In the genomic region with DNA sequence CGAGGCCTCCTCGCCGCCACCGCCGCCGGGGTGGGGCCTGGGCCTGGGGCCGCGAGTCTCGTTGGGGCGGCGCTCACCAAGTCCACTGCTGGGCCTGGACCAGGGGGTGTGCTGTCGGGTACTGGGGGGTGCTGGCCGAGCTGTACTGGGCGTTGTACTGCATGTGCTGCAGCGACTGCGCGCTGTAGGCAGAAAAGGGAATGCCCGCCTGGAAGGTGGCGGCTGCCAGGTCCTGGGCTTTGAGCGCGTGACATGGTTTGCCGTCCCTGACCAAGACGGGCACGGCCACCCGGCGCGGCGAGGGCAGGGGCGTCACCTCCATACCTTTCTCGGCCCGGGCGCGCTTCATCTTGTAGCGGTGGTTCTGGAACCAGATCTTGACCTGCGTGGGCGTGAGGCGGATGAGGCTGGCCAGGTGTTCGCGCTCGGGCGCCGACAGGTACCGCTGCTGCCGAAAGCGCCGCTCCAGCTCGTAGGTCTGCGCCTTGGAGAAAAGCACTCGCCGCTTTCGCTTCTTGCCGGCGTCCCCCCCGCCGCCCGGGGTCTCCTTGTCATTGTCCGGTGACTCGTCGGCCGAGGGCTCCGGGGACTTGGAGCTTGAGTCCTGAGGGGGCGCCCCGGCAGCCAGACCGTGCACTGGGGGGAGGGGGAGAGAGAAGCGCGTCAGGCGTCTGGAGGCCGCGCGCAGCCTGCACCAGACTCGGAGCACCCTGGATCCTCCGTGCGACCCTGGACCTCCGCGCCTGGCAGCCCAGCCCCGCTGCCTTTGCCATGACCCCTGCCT, we compare ENCODE assay signal across 9 cellular contexts. TPM values are rescaled to one million over a fixed set of nuclear protein-coding genes. Genes with fewer than 3 reads are reported as not detected.
DNase-seq lines count a peak whose midpoint lies in the region; ATAC-seq and TF ChIP-seq lines count a peak whose summit lies in the region.
"Had no signal": no experiment of that assay in that cellular context is flagged by ENCODE, and none has a peak within 500 bp of the region (broad histone marks: within the 10 kb centered on the region; RNA-seq: fewer than 3 reads in every experiment).

No MANE protein-coding gene starts in this region.

- intact Hi-C loops in esophagus squamous epithelium (cut with DNase I) = no loop called here
- intact Hi-C loops in psoas muscle (cut with DNase I) = no loop called here

- no peak overlapping the region for H3K4me3 Mint-ChIP-seq in T-helper 2 cell treated with Interferon-gamma antibody and Interleukin-4, amounts not matched to agents 5 μg/mL and 100 μg/mL, for 36 hours

- H3K27me3 ChIP-seq in esophagus squamous epithelium (peaks cover 54 to 100% (median 72%) of the 10 kb centered on the region in 4 donors), psoas muscle (ENCODE audit: insufficient read depth in 3 of 3, low read length in 2 of 3) (peaks cover 0 to 100% (median 65%) of the 10 kb centered on the region in 3 donors), BE2C (peaks cover 89% of the 10 kb centered on the region)

- H3K9me3 ChIP-seq in esophagus squamous epithelium (no peaks in the 10 kb centered on the region), psoas muscle (no peaks in the 10 kb centered on the region), BE2C (no peaks in the 10 kb centered on the region)
- H3K9me3 ChIP-seq: neutrophil had no signal

- no peak overlapping the region for H3K27ac ChIP-seq in esophagus squamous epithelium
- H3K27ac ChIP-seq in psoas muscle = no peak overlapping the region
- H3K27ac ChIP-seq: neutrophil had no signal

- H3K9me3 Mint-ChIP-seq in T-helper 2 cell treated with Interferon-gamma antibody and Interleukin-4, amounts not matched to agents 5 μg/mL and 100 μg/mL, for 36 hours = no peaks in the 10 kb centered on the region

- DNase-seq in Daoy (ENCODE audit: low read depth) (peak; percentile 27), esophagus squamous epithelium (lab: John Stamatoyannopoulos, UW) (no peak), psoas muscle (peak in 1 of 2 donors; percentile 49), BE2C (no peak)
- DNase-seq in T-helper 2 cell treated with Interferon-gamma antibody and Interleukin-4, amounts not matched to agents 5 μg/mL and 100 μg/mL, for 36 hours (ENCODE audit: low spot score) = no peak
- DNase-seq in stimulated activated CD4-positive, alpha-beta T cell treated with anti-CD3 and anti-CD28 coated beads, Interleukin-12 subunit alpha, Interleukin-12 subunit beta, amount 100 ng/mL, for 4 hours = no peak

- H3K36me3 ChIP-seq in esophagus squamous epithelium = no peaks in the 10 kb centered on the region
- no peaks in the 10 kb centered on the region for H3K36me3 ChIP-seq in psoas muscle (ENCODE audit: insufficient read depth in 1 of 2, low read depth in 1 of 2)
- H3K36me3 ChIP-seq in BE2C = no peaks in the 10 kb centered on the region
- H3K36me3 ChIP-seq: neutrophil had no signal

- peak in 2 of 4 donors; percentile 18 to 21 for ATAC-seq in psoas muscle
- no peak for ATAC-seq in HG03025 (IDR thresholded peaks at IDR 0.05; ENCODE audit: low FRiP score, unreplicated experiment)
- no peak for ATAC-seq in HG02870 (IDR thresholded peaks at IDR 0.05; ENCODE audit: unreplicated experiment)

- no peak for TF ChIP-seq POLR2A in esophagus squamous epithelium (IDR thresholded peaks at IDR 0.05)

- H3K4me1 Mint-ChIP-seq in T-helper 2 cell treated with Interferon-gamma antibody and Interleukin-4, amounts not matched to agents 5 μg/mL and 100 μg/mL, for 36 hours (ENCODE audit: low read depth) = peaks cover 14% of the 10 kb centered on the region

- H3K27ac Mint-ChIP-seq in T-helper 2 cell treated with Interferon-gamma antibody and Interleukin-4, amounts not matched to agents 5 μg/mL and 100 μg/mL, for 36 hours = peak overlapping the region; percentile 52

- H3K4me3 ChIP-seq in esophagus squamous epithelium (peak overlapping the region in 3 of 4 donors; percentile 21 to 58 (median 35)), psoas muscle (peak overlapping the region; percentile 21), BE2C (ENCODE audit: low read depth, low read length) (no peak overlapping the region)

- peaks cover 2% of the 10 kb centered on the region for H3K36me3 Mint-ChIP-seq in T-helper 2 cell treated with Interferon-gamma antibody and Interleukin-4, amounts not matched to agents 5 μg/mL and 100 μg/mL, for 36 hours (ENCODE audit: low read depth)

- peaks cover 45 to 78% (median 57%) of the 10 kb centered on the region in 3 donors for H3K4me1 ChIP-seq in esophagus squamous epithelium
- peaks cover 29% of the 10 kb centered on the region for H3K4me1 ChIP-seq in psoas muscle
- no peaks in the 10 kb centered on the region for H3K4me1 ChIP-seq in BE2C

- peaks cover 76% of the 10 kb centered on the region for H3K27me3 Mint-ChIP-seq in T-helper 2 cell treated with Interferon-gamma antibody and Interleukin-4, amounts not matched to agents 5 μg/mL and 100 μg/mL, for 36 hours (ENCODE audit: low read depth)

- WGBS in esophagus squamous epithelium, 2 donors = 0 to 8% methylated on average over 7 to 8 of the region's 76 CpGs
- WGBS in psoas muscle, 3 donors = 4 to 8% (median 5%) methylated on average over 55 to 76 of the region's 76 CpGs

- TF ChIP-seq CTCF in esophagus squamous epithelium (IDR thresholded peaks at IDR 0.05) (no peak), psoas muscle (IDR thresholded peaks at IDR 0.05) (no peak), BE2C (IDR thresholded peaks at IDR 0.05; ENCODE audit: low read depth, low read length) (no peak)

RNA-seq across cellular contexts. Expression of gene NKX2-2, which starts 1.8 kb away (rescaled TPM):
- total RNA-seq in Daoy (2014; rRNA removed; shearing (Covaris generic)) = 1.4 and 3.7 TPM in 2 replicates
- total RNA-seq in esophagus squamous epithelium (not detected), psoas muscle (not detected)
- not detected for polyA plus RNA-seq in psoas muscle
- not detected for polyA plus RNA-seq in BE2C (2012; ENCODE audit: insufficient read depth, insufficient read length, low read depth)
